9 cellular contexts compared by ENCODE assay signal in genomic region chr10:91006752-91007346, GRCh38.
DNase-seq lines count a peak whose midpoint lies in the region; ATAC-seq and TF ChIP-seq lines count a peak whose summit lies in the region.
"Had no signal": no experiment of that assay in that cellular context is flagged by ENCODE, and none has a peak within 500 bp of the region (broad histone marks: within the 10 kb centered on the region; RNA-seq: fewer than 3 reads in every experiment).

No MANE protein-coding gene starts in this region.

- H3K9me3 ChIP-seq in left lung: no peaks in the 10 kb centered on the region
- H3K9me3 ChIP-seq: HAP-1 had no signal

- DNase-seq in effector memory CD8-positive, alpha-beta T cell: no peak
- DNase-seq in NCI-H510A treated with DMSO at 0.1 percent for 48 hours (lab: John Stamatoyannopoulos, UW) (no peak), left lung (no peak), H4 (ENCODE audit: low spot score) (no peak), NCI-H2081 treated with DMSO at 0.1 percent for 48 hours (lab: John Stamatoyannopoulos, UW) (no peak)

- H3K36me3 ChIP-seq in left lung: no peaks in the 10 kb centered on the region
- H3K36me3 ChIP-seq: HAP-1 had no signal

- no peaks in the 10 kb centered on the region for H3K36me3 Mint-ChIP-seq in effector memory CD8-positive, alpha-beta T cell (ENCODE audit: insufficient read depth)

- H3K27me3 ChIP-seq in left lung: no peaks in the 10 kb centered on the region

- no peaks in the 10 kb centered on the region for H3K9me3 Mint-ChIP-seq in effector memory CD8-positive, alpha-beta T cell

- intact Hi-C loops in left lung (cut with DNase I): loop anchor here in 1 of 2 donors (10.0 kb wide), 1 partner anchor 238 kb away; no protein-coding TSS in a partner anchor

- ATAC-seq in GM19395 (IDR thresholded peaks at IDR 0.05; ENCODE audit: unreplicated experiment) (peak; percentile 93), HG03280 (IDR thresholded peaks at IDR 0.05; ENCODE audit: unreplicated experiment) (peak; percentile 89), left lung (no peak)
- ATAC-seq in effector memory CD8-positive, alpha-beta T cell (replicated peaks): peak; percentile 78

- peaks cover 0 to 4% of the 10 kb centered on the region in 2 donors for H3K4me1 ChIP-seq in left lung

- peak overlapping the region; percentile 8 to 67 for H3K27ac Mint-ChIP-seq in effector memory CD8-positive, alpha-beta T cell

- peaks cover 11 to 14% of the 10 kb centered on the region in 2 donors for H3K4me1 Mint-ChIP-seq in effector memory CD8-positive, alpha-beta T cell (ENCODE audit: low read depth in 2 of 2)

- H3K27me3 Mint-ChIP-seq in effector memory CD8-positive, alpha-beta T cell: peaks cover 1 to 2% of the 10 kb centered on the region in 2 donors

- H3K4me3 Mint-ChIP-seq in effector memory CD8-positive, alpha-beta T cell: peak overlapping the region; percentile 58 to 59

- H3K4me3 ChIP-seq in GM08714 (ENCODE audit: low read length) (peak overlapping the region; percentile 37; the same call in 1 of the 2 replicates), left lung (no peak overlapping the region)
- H3K4me3 ChIP-seq: HAP-1 had no signal

- H3K27ac ChIP-seq in left lung: peak overlapping the region in 1 of 2 donors; percentile 11

- no peak for TF ChIP-seq CTCF in left lung (IDR thresholded peaks at IDR 0.05)
